1 cellular context compared by ENCODE assay signal in the genomic region with DNA sequence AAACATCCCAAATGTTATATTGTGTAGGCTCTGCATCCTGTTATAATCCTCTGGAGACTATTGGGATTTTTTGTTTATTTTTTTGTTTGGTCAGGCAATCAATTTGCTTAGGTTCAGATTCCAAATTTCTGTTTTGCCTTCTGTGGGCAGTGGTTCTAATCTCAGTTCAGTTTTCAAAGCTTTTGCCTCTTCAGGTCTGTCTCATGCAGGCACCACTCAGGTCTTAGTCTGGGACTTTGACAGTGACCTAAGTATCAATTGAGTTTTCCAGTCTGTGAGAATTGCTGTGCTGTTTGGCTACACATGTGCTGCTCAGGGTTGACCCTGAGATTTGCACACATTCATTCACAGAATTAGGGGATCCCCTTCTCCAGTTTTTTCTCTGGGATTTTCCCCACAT.
TF ChIP-seq lines count a peak whose summit lies in the region.

No MANE protein-coding gene starts in this region.

TF ChIP-seq in WTC11, 78 proteins besides CTCF, POLR2A, EP300 and RAD21 (continued from another document):
- TF ChIP-seq, protein P1, sequence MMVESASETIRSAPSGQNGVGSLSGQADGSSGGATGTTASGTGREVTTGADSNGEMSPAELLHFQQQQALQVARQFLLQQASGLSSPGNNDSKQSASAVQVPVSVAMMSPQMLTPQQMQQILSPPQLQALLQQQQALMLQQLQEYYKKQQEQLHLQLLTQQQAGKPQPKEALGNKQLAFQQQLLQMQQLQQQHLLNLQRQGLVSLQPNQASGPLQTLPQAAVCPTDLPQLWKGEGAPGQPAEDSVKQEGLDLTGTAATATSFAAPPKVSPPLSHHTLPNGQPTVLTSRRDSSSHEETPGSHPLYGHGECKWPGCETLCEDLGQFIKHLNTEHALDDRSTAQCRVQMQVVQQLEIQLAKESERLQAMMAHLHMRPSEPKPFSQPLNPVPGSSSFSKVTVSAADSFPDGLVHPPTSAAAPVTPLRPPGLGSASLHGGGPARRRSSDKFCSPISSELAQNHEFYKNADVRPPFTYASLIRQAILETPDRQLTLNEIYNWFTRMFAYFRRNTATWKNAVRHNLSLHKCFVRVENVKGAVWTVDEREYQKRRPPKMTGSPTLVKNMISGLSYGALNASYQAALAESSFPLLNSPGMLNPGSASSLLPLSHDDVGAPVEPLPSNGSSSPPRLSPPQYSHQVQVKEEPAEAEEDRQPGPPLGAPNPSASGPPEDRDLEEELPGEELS (CRISPR knock-in tag; IDR thresholded peaks at IDR 0.05) = no peak
- TF ChIP-seq ZNF396 (CRISPR knock-in tag; IDR thresholded peaks at IDR 0.05; ENCODE audit: borderline replicate concordance) = no peak
- TF ChIP-seq JAZF1 (CRISPR knock-in tag; IDR thresholded peaks at IDR 0.05) = no peak
- TF ChIP-seq RORB (CRISPR knock-in tag; IDR thresholded peaks at IDR 0.05) = no peak
- TF ChIP-seq PRRX2 (CRISPR knock-in tag; IDR thresholded peaks at IDR 0.05) = no peak
- no peak for TF ChIP-seq MXD4 (CRISPR knock-in tag; IDR thresholded peaks at IDR 0.05; ENCODE audit: borderline replicate concordance)
- TF ChIP-seq GABPB1 (CRISPR knock-in tag; IDR thresholded peaks at IDR 0.05) = no peak
- TF ChIP-seq ZNF232 (CRISPR knock-in tag; IDR thresholded peaks at IDR 0.05) = no peak
- TF ChIP-seq ZNF416 (CRISPR knock-in tag; IDR thresholded peaks at IDR 0.05) = no peak
